27 cellular contexts compared by ENCODE assay signal in the genomic region with DNA sequence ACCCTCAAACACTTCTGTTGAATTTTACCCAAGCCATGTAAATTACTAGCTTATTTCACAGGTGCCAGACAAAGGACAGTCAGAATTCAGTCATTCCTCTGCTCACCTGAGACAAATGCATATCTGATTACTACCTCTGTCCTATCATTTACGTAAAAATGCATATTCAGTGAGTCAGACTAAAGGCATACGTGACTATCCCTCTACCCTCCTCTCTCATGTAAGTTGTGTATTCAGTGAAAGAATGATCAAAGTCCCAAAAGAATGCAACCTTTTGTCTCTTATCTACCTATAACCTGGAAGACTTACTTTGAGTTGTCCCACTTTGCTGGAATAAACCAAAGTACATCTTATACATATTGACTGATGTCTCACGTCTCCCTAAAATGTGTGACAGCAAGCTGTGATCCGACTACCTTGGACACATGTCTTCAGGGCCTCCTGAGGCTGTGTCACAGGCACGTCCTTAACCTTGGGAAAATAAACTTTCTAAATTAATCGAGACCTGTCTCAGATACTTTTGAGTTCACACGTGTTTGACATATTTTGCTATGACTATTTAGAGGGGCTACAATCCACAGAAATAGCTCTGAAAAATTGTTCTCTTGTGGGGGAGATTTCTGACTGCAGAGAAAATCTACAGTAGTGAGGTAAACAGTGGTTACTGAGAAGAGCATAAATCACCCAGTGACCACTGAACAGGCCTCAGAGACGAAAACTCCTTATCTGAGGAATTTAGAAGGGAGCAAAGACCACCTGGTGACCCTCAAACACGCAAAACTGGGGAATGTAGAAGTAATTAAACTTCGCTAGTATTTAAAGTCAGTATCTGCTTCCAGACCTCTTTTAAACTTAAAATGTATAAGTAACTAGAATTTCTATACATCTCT.
DNase-seq lines count a peak whose midpoint lies in the region; ATAC-seq and TF ChIP-seq lines count a peak whose summit lies in the region.
"Had no signal": no experiment of that assay in that cellular context is flagged by ENCODE, and none has a peak within 500 bp of the region (broad histone marks: within the 10 kb centered on the region; RNA-seq: fewer than 3 reads in every experiment).

No MANE protein-coding gene starts in this region.

- H3K27ac Mint-ChIP-seq in nephron progenitor cell, result peak overlapping the region; percentile 14
- H3K27ac Mint-ChIP-seq: activated naive CD8-positive, alpha-beta T cell treated with anti-CD3 and anti-CD28 coated beads, Interleukin-2, amount 10 ng/mL, durations not matched to agents 7 days and 5 days; natural killer cell treated with Interleukin-12 subunit alpha and Interleukin-12 subunit beta and Interleukin-15 and Interleukin-18, amount 100 ng/mL, for 72 hours; stimulated activated memory B cell treated with anti-CD40 and anti-IgM and Interleukin-4, amounts not matched to agents 10 μg/mL and 1 μg/mL and 100 μg/mL, for 72 hours had no signal

- H3K9me3 Mint-ChIP-seq in nephron progenitor cell, result no peaks in the 10 kb centered on the region

- no peak overlapping the region for H3K4me3 ChIP-seq in epithelial cell of esophagus (ENCODE audit: low read length)
- H3K4me3 ChIP-seq: ascending aorta, coronary artery, esophagus muscularis mucosa, heart left ventricle, lower lobe of right lung had no signal

- DNase-seq in ELR (ENCODE audit: low read depth), result peak; percentile 31
- DNase-seq in NCI-H226, result peak; percentile 47
- peak; percentile 91 for DNase-seq in epithelial cell of esophagus (ENCODE audit: low read depth)
- no peak for DNase-seq in nephron progenitor cell
- no peak for DNase-seq in DMS79 treated with DMSO at 0.1 percent for 48 hours (lab: John Stamatoyannopoulos, UW)
- DNase-seq in activated naive CD4-positive, alpha-beta T cell treated with Interleukin-2 at 50 U/mL for 16 hours, result no peak
- no peak for DNase-seq in COLO668 (lab: John Stamatoyannopoulos, UW; ENCODE audit: unreplicated experiment)
- DNase-seq: activated CD4-positive, alpha-beta T cell treated with anti-CD3 and anti-CD28 coated beads for 4 hours; activated effector memory CD4-positive, alpha-beta T cell treated with anti-CD3 and anti-CD28 coated beads, Interleukin-2, amount 50 U/mL, for 16 hours; activated naive CD8-positive, alpha-beta T cell treated with anti-CD3 and anti-CD28 coated beads, Interleukin-2, amount 10 ng/mL, durations not matched to agents 7 days and 5 days; caudate nucleus; effector CD8-positive, alpha-beta T cell; foreskin melanocyte; heart left ventricle; kidney glomerular epithelial cell; lower lobe of right lung; NCI-H1092; NCI-H1694; RPMI8226; T1000 had no signal

- no peaks in the 10 kb centered on the region for H3K27me3 Mint-ChIP-seq in nephron progenitor cell (ENCODE audit: low read depth, poor library complexity)
- H3K27me3 Mint-ChIP-seq: activated naive CD8-positive, alpha-beta T cell treated with anti-CD3 and anti-CD28 coated beads, Interleukin-2, amount 10 ng/mL, durations not matched to agents 7 days and 5 days; natural killer cell treated with Interleukin-12 subunit alpha and Interleukin-12 subunit beta and Interleukin-15 and Interleukin-18, amount 100 ng/mL, for 72 hours; stimulated activated memory B cell treated with anti-CD40 and anti-IgM and Interleukin-4, amounts not matched to agents 10 μg/mL and 1 μg/mL and 100 μg/mL, for 72 hours had no signal

- no peaks in the 10 kb centered on the region for H3K36me3 Mint-ChIP-seq in nephron progenitor cell (ENCODE audit: low read depth)
- H3K36me3 Mint-ChIP-seq: activated naive CD8-positive, alpha-beta T cell treated with anti-CD3 and anti-CD28 coated beads, Interleukin-2, amount 10 ng/mL, durations not matched to agents 7 days and 5 days; natural killer cell treated with Interleukin-12 subunit alpha and Interleukin-12 subunit beta and Interleukin-15 and Interleukin-18, amount 100 ng/mL, for 72 hours; stimulated activated memory B cell treated with anti-CD40 and anti-IgM and Interleukin-4, amounts not matched to agents 10 μg/mL and 1 μg/mL and 100 μg/mL, for 72 hours had no signal

- no peak overlapping the region for H3K4me3 Mint-ChIP-seq in nephron progenitor cell
- H3K4me3 Mint-ChIP-seq: activated naive CD8-positive, alpha-beta T cell treated with anti-CD3 and anti-CD28 coated beads, Interleukin-2, amount 10 ng/mL, durations not matched to agents 7 days and 5 days; natural killer cell treated with Interleukin-12 subunit alpha and Interleukin-12 subunit beta and Interleukin-15 and Interleukin-18, amount 100 ng/mL, for 72 hours; stimulated activated memory B cell treated with anti-CD40 and anti-IgM and Interleukin-4, amounts not matched to agents 10 μg/mL and 1 μg/mL and 100 μg/mL, for 72 hours had no signal

- no peak for TF ChIP-seq CTCF in epithelial cell of esophagus (IDR thresholded peaks at IDR 0.05; ENCODE audit: insufficient read depth, low read depth, low read length, missing control alignments)
- no peak for TF ChIP-seq CTCF in nephron progenitor cell (IDR thresholded peaks at IDR 0.05)

- H3K4me1 Mint-ChIP-seq in nephron progenitor cell, result no peaks in the 10 kb centered on the region
- H3K4me1 Mint-ChIP-seq: activated naive CD8-positive, alpha-beta T cell treated with anti-CD3 and anti-CD28 coated beads, Interleukin-2, amount 10 ng/mL, durations not matched to agents 7 days and 5 days; stimulated activated memory B cell treated with anti-CD40 and anti-IgM and Interleukin-4, amounts not matched to agents 10 μg/mL and 1 μg/mL and 100 μg/mL, for 72 hours had no signal

- no peak for ATAC-seq in GM18873 (IDR thresholded peaks at IDR 0.05; ENCODE audit: low FRiP score, unreplicated experiment)
- ATAC-seq: HCT116; heart left ventricle; lower lobe of right lung; natural killer cell treated with Interleukin-12 subunit alpha and Interleukin-12 subunit beta and Interleukin-15 and Interleukin-18, amount 100 ng/mL, for 72 hours; stimulated activated memory B cell treated with anti-CD40 and anti-IgM and Interleukin-4, amounts not matched to agents 10 μg/mL and 1 μg/mL and 100 μg/mL, for 72 hours had no signal

Comparison
In these comparisons a context has a peak if more than half of its experiments do, and no peak if none do; other contexts are left out.
1. DNase-seq: peak in ELR (single experiment), NCI-H226 (single experiment) and epithelial cell of esophagus (single experiment); none in nephron progenitor cell (single experiment), DMS79 treated with DMSO at 0.1 percent for 48 hours (single experiment), activated naive CD4-positive, alpha-beta T cell treated with Interleukin-2 at 50 U/mL for 16 hours (single experiment) and COLO668 (single experiment).